15 cellular contexts compared by ENCODE assay signal in genomic region chr19:52485064-52485463, GRCh38. TPM values are rescaled to one million over a fixed set of nuclear protein-coding genes. Genes with fewer than 3 reads are reported as not detected.
"Had no signal": no experiment of that assay in that cellular context is flagged by ENCODE, and none has a peak within 500 bp of the region (broad histone marks: within the 10 kb centered on the region; RNA-seq: fewer than 3 reads in every experiment).

No MANE protein-coding gene starts in this region.

RNA-seq across cellular contexts. Expression of gene ZNF578, which starts 31.7 kb away (rescaled TPM):
- total RNA-seq: chondrocyte had no signal

RNA-seq across cellular contexts. Expression of gene ZNF534, which starts 56.1 kb away (rescaled TPM):
- total RNA-seq: activated CD4-positive, alpha-beta memory T cell treated with anti-CD3 and anti-CD28 coated beads for 36 hours; activated CD4-positive, alpha-beta T cell treated with anti-CD3 and anti-CD28 coated beads, Interleukin-2, amount 10 ng/mL, durations not matched to agents 24 days and 14 days; activated CD8-positive, alpha-beta memory T cell treated with anti-CD3 and anti-CD28 coated beads for 36 hours; activated CD8-positive, alpha-beta memory T cell treated with anti-CD3 and anti-CD28 coated beads, Interleukin-2, amount 10 ng/mL, durations not matched to agents 7 days and 5 days; activated CD8-positive, alpha-beta T cell treated with anti-CD3 and anti-CD28 coated beads, Interleukin-2, amount 10 ng/mL, durations not matched to agents 7 days and 5 days; activated naive CD4-positive, alpha-beta T cell treated with anti-CD3 and anti-CD28 coated beads for 36 hours; activated naive CD8-positive, alpha-beta T cell treated with anti-CD3 and anti-CD28 coated beads for 36 hours; activated T-helper 1 cell treated with anti-CD3 and anti-CD28 coated beads, Interleukin-12 subunit alpha, Interleukin-12 subunit beta, Interleukin-2, Interleukin-4 antibody, amounts not matched to agents 30 ng/mL and 10 ng/mL and 1 ng/mL, durations not matched to agents 14 hours and 24 hours and 36 hours; activated T-helper 2 cell treated with anti-CD3 and anti-CD28 coated beads, Interferon-gamma antibody, Interleukin-2, Interleukin-4, amounts not matched to agents 10 μg/mL and 5 μg/mL and 100 μg/mL, durations not matched to agents 14 hours and 24 hours and 36 hours; body of pancreas; chondrocyte; dermis blood vessel endothelial cell; endothelial cell of umbilical vein; fibroblast of villous mesenchyme; glomerular endothelial cell had no signal
- polyA plus RNA-seq: endothelial cell of umbilical vein had no signal
